16 cellular contexts compared by ENCODE assay signal in the genomic region with DNA sequence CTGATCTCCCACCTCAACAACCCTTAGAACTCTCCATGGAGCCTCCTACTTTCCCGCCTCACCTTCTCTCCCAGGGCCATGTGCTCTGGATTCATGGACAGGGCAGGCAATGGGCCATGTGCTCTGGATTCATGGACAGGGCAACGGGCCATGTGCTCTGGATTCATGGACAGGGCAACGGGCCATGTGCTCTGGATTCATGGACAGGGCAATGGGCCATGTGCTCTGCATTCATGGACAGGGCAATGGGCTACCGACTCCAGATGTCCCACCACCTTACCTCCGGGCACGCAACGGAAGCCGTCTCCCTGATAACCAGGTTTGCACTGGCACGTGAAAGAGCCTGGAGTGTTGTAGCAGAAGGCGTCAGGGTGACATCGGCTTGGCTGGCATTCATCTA. TPM values are rescaled to one million over a fixed set of nuclear protein-coding genes. Genes with fewer than 3 reads are reported as not detected.
"Had no signal": no experiment of that assay in that cellular context is flagged by ENCODE, and none has a peak within 500 bp of the region (broad histone marks: within the 10 kb centered on the region; RNA-seq: fewer than 3 reads in every experiment).

No MANE protein-coding gene starts in this region.

- H3K4me3 ChIP-seq: colonic mucosa, mucosa of descending colon, prostate gland had no signal

- H3K36me3 ChIP-seq: colonic mucosa, prostate gland had no signal

- DNase-seq: activated B cell treated with CpG ODN at 0.5 μM for 24 hours; activated CD4-positive, alpha-beta T cell treated with anti-CD3 and anti-CD28 coated beads, Interleukin-2, amount 10 ng/mL, durations not matched to agents 7 days and 5 days; activated CD8-positive, alpha-beta memory T cell treated with anti-CD3 and anti-CD28 coated beads for 24 hours; activated gamma-delta T cell treated with Interleukin-2 at 50 U/mL for 16 hours; amniotic stem cell; central memory CD4-positive, alpha-beta T cell; colonic mucosa; head of caudate nucleus; kidney glomerular epithelial cell; mucosa of descending colon; naive thymus-derived CD4-positive, alpha-beta T cell; stimulated activated CD4-positive, alpha-beta T cell treated with anti-CD3 and anti-CD28 coated beads, Interleukin-1b, Interleukin-23, amount 100 ng/mL, for 48 hours; SW 1271 had no signal

- H3K27ac ChIP-seq: colonic mucosa had no signal

- H3K9me3 ChIP-seq: colonic mucosa, mucosa of descending colon, prostate gland had no signal

- ATAC-seq: mucosa of descending colon; naive thymus-derived CD4-positive, alpha-beta T cell; sciatic nerve had no signal

- H3K27me3 ChIP-seq: colonic mucosa had no signal

- FAIRE-seq: urothelium cell line had no signal

- H3K4me1 ChIP-seq: colonic mucosa, prostate gland had no signal

RNA-seq across cellular contexts. Expression of a gene that starts 53.2 kb away (rescaled TPM):
- polyA plus RNA-seq: naive thymus-derived CD4-positive, alpha-beta T cell had no signal
